ENCODE assay signal across 1 cellular context in the genomic region with DNA sequence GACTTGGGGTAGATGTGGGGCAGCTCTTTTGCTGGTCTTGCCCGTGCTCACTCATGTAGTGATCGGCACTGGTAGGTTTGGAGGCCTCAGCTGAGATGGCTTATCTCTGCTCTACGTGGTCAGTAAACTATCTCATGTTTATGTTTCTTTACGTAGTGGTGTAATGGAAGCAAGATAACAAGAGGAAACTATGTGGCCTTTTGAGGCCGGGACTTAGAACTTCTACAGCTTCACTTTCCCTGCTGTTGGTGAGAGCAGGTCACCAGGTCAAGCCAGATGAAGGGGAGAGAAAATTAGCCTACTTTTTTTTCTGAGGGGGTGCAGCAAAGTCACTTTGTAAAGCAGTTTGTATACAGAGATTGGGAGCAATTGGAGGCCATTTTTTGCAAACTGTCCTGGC.
TF ChIP-seq lines count a peak whose summit lies in the region.

No MANE protein-coding gene starts in this region.

TF ChIP-seq in HepG2, 621 proteins besides CTCF, POLR2A, EP300 and RAD21 (continued from another document and continues in another):
- TF ChIP-seq, protein P1, sequence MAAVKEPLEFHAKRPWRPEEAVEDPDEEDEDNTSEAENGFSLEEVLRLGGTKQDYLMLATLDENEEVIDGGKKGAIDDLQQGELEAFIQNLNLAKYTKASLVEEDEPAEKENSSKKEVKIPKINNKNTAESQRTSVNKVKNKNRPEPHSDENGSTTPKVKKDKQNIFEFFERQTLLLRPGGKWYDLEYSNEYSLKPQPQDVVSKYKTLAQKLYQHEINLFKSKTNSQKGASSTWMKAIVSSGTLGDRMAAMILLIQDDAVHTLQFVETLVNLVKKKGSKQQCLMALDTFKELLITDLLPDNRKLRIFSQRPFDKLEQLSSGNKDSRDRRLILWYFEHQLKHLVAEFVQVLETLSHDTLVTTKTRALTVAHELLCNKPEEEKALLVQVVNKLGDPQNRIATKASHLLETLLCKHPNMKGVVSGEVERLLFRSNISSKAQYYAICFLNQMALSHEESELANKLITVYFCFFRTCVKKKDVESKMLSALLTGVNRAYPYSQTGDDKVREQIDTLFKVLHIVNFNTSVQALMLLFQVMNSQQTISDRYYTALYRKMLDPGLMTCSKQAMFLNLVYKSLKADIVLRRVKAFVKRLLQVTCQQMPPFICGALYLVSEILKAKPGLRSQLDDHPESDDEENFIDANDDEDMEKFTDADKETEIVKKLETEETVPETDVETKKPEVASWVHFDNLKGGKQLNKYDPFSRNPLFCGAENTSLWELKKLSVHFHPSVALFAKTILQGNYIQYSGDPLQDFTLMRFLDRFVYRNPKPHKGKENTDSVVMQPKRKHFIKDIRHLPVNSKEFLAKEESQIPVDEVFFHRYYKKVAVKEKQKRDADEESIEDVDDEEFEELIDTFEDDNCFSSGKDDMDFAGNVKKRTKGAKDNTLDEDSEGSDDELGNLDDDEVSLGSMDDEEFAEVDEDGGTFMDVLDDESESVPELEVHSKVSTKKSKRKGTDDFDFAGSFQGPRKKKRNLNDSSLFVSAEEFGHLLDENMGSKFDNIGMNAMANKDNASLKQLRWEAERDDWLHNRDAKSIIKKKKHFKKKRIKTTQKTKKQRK (IDR thresholded peaks at IDR 0.05; ENCODE audit: low read length): no peak
- TF ChIP-seq KLF9 (CRISPR knock-in tag; IDR thresholded peaks at IDR 0.05; ENCODE audit: low read depth) (no peak), SP1 (IDR thresholded peaks at IDR 0.05) (no peak), SP1 (CRISPR knock-in tag; IDR thresholded peaks at IDR 0.05) (no peak), GZF1 (CRISPR knock-in tag; IDR thresholded peaks at IDR 0.05) (no peak), CCAR2 (optimal IDR thresholded peaks at IDR 0.05; ENCODE audit: low read depth, low read length) (peak; percentile 13), ARNTL (CRISPR knock-in tag; IDR thresholded peaks at IDR 0.05) (no peak), ZFP90 (CRISPR knock-in tag; IDR thresholded peaks at IDR 0.05; ENCODE audit: borderline replicate concordance) (no peak), GATAD2A (CRISPR knock-in tag; IDR thresholded peaks at IDR 0.05) (peak; percentile 69; the same call in 1 of the 2 replicates), ZNF891 (CRISPR knock-in tag; IDR thresholded peaks at IDR 0.05) (no peak), NPAS2 (CRISPR knock-in tag; IDR thresholded peaks at IDR 0.05; ENCODE audit: borderline replicate concordance) (no peak), ZNF383 (CRISPR knock-in tag; IDR thresholded peaks at IDR 0.05; ENCODE audit: borderline replicate concordance) (no peak), CENPT (CRISPR knock-in tag; IDR thresholded peaks at IDR 0.05; ENCODE audit: low read depth) (no peak), ZNF562 (CRISPR knock-in tag; IDR thresholded peaks at IDR 0.05; ENCODE audit: borderline replicate concordance) (no peak), KLF12 (CRISPR knock-in tag; IDR thresholded peaks at IDR 0.05; ENCODE audit: borderline replicate concordance) (no peak), ZFAT (CRISPR knock-in tag; conservative IDR thresholded peaks at IDR 0.05) (no peak), ZBTB7A (CRISPR knock-in tag; IDR thresholded peaks at IDR 0.05) (no peak), HES4 (CRISPR knock-in tag; IDR thresholded peaks at IDR 0.05; ENCODE audit: borderline replicate concordance) (no peak), ZNF232 (CRISPR knock-in tag; IDR thresholded peaks at IDR 0.05; ENCODE audit: borderline replicate concordance) (no peak), ZNF563 (CRISPR knock-in tag; IDR thresholded peaks at IDR 0.05) (no peak), RORA (CRISPR knock-in tag; IDR thresholded peaks at IDR 0.05) (no peak), EEA1 (CRISPR knock-in tag; IDR thresholded peaks at IDR 0.05; ENCODE audit: borderline replicate concordance) (no peak), SYNCRIP (IDR thresholded peaks at IDR 0.05; ENCODE audit: insufficient read depth, low read depth, low read length) (no peak), SOX13 (IDR thresholded peaks at IDR 0.05) (peak; percentile 38; the same call in 1 of the 2 replicates), SOX13 (CRISPR knock-in tag; conservative IDR thresholded peaks at IDR 0.05 in 1 of 2, IDR thresholded peaks at IDR 0.05 in 1 of 2) (peak in 1 of 2 experiments; percentile 89; a peak in 2 of 4 replicates), FOSL2 (CRISPR knock-in tag; IDR thresholded peaks at IDR 0.05) (peak; percentile 29; the same call in 1 of the 2 replicates), NFE2L1 (CRISPR knock-in tag; IDR thresholded peaks at IDR 0.05; ENCODE audit: borderline replicate concordance) (no peak), JUND (CRISPR knock-in tag; IDR thresholded peaks at IDR 0.05) (no peak), LCORL (IDR thresholded peaks at IDR 0.05) (no peak), LCORL (CRISPR knock-in tag; IDR thresholded peaks at IDR 0.05) (peak; percentile 59), ZNF629 (CRISPR knock-in tag; conservative IDR thresholded peaks at IDR 0.05) (no peak; the same call in 1 of the 2 replicates), ZNF720 (CRISPR knock-in tag; IDR thresholded peaks at IDR 0.05) (no peak), ZSCAN12 (CRISPR knock-in tag; IDR thresholded peaks at IDR 0.05) (no peak), ZNF460 (CRISPR knock-in tag; IDR thresholded peaks at IDR 0.05; ENCODE audit: borderline replicate concordance) (no peak), KAT7 (CRISPR knock-in tag; IDR thresholded peaks at IDR 0.05; ENCODE audit: borderline replicate concordance) (no peak; the same call in 1 of the 2 replicates), TBX2 (CRISPR knock-in tag; IDR thresholded peaks at IDR 0.05; ENCODE audit: borderline replicate concordance) (peak; percentile 94), ZNF33A (CRISPR knock-in tag; IDR thresholded peaks at IDR 0.05; ENCODE audit: borderline replicate concordance) (no peak), DR1 (CRISPR knock-in tag; IDR thresholded peaks at IDR 0.05) (no peak), ZNF549 (CRISPR knock-in tag; IDR thresholded peaks at IDR 0.05) (no peak), ZNF431 (CRISPR knock-in tag; IDR thresholded peaks at IDR 0.05; ENCODE audit: borderline replicate concordance, low read depth) (no peak), KDM6A (CRISPR knock-in tag; IDR thresholded peaks at IDR 0.05; ENCODE audit: low read depth) (peak; percentile 75), ZSCAN25 (CRISPR knock-in tag; IDR thresholded peaks at IDR 0.05) (0 out of 2 replicates have a peak, but pooled peaks have one; percentile 33), ZNF230 (CRISPR knock-in tag; IDR thresholded peaks at IDR 0.05) (no peak), CBFB (CRISPR knock-in tag; IDR thresholded peaks at IDR 0.05) (peak; percentile 83; the same call in 1 of the 2 replicates), ZNF878 (CRISPR knock-in tag; IDR thresholded peaks at IDR 0.05) (peak; percentile 86), ZNF333 (CRISPR knock-in tag; IDR thresholded peaks at IDR 0.05; ENCODE audit: borderline replicate concordance) (no peak), RFXANK (CRISPR knock-in tag; IDR thresholded peaks at IDR 0.05) (no peak), ZNF337 (CRISPR knock-in tag; IDR thresholded peaks at IDR 0.05; ENCODE audit: borderline replicate concordance, low read depth) (0 out of 2 replicates have a peak, but pooled peaks have one; percentile 64), TBP (CRISPR knock-in tag; IDR thresholded peaks at IDR 0.05) (no peak), RXRB (CRISPR knock-in tag; IDR thresholded peaks at IDR 0.05; ENCODE audit: borderline replicate concordance) (peak; percentile 67; the same call in 1 of the 2 replicates), ATRX (CRISPR knock-in tag; IDR thresholded peaks at IDR 0.05; ENCODE audit: borderline replicate concordance) (no peak)
- TF ChIP-seq, protein P2, sequence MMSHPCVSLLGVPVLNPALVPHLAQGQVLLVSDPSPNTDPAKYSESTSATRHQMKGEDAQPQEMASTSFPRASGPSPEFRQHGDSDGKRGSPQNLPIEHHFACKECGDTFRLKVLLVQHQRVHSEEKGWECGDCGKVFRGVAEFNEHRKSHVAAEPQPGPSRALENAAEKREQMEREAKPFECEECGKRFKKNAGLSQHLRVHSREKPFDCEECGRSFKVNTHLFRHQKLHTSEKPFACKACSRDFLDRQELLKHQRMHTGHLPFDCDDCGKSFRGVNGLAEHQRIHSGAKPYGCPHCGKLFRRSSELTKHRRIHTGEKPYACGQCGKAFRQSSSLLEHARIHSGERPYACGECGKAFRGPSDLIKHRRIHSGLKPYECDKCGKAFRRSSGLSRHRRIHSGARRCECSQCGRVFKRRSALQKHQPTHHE (CRISPR knock-in tag; IDR thresholded peaks at IDR 0.05; ENCODE audit: borderline replicate concordance): no peak
- TF ChIP-seq, protein P3, sequence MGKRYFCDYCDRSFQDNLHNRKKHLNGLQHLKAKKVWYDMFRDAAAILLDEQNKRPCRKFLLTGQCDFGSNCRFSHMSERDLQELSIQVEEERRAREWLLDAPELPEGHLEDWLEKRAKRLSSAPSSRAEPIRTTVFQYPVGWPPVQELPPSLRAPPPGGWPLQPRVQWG (CRISPR knock-in tag; IDR thresholded peaks at IDR 0.05; ENCODE audit: borderline replicate concordance, low read depth): no peak
- TF ChIP-seq, protein P4, sequence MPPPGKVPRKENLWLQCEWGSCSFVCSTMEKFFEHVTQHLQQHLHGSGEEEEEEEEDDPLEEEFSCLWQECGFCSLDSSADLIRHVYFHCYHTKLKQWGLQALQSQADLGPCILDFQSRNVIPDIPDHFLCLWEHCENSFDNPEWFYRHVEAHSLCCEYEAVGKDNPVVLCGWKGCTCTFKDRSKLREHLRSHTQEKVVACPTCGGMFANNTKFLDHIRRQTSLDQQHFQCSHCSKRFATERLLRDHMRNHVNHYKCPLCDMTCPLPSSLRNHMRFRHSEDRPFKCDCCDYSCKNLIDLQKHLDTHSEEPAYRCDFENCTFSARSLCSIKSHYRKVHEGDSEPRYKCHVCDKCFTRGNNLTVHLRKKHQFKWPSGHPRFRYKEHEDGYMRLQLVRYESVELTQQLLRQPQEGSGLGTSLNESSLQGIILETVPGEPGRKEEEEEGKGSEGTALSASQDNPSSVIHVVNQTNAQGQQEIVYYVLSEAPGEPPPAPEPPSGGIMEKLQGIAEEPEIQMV (CRISPR knock-in tag; IDR thresholded peaks at IDR 0.05; ENCODE audit: low read depth): no peak
- TF ChIP-seq, protein P5, sequence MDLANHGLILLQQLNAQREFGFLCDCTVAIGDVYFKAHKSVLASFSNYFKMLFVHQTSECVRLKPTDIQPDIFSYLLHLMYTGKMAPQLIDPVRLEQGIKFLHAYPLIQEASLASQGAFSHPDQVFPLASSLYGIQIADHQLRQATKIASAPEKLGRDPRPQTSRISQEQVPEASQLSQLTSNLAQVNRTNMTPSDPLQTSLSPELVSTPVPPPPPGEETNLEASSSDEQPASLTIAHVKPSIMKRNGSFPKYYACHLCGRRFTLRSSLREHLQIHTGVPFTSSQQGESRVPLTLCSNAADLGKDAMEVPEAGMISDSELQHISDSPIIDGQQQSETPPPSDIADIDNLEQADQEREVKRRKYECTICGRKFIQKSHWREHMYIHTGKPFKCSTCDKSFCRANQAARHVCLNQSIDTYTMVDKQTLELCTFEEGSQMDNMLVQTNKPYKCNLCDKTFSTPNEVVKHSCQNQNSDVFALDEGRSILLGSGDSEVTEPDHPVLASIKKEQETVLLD (CRISPR knock-in tag; IDR thresholded peaks at IDR 0.05; ENCODE audit: low read depth): no peak
- TF ChIP-seq, protein P6, sequence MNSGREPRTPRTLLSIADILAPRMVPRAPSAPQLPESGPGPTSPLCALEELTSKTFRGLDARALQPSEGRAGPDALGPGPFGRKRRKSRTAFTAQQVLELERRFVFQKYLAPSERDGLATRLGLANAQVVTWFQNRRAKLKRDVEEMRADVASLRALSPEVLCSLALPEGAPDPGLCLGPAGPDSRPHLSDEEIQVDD (CRISPR knock-in tag; IDR thresholded peaks at IDR 0.05; ENCODE audit: borderline replicate concordance): no peak
- TF ChIP-seq, protein P7, sequence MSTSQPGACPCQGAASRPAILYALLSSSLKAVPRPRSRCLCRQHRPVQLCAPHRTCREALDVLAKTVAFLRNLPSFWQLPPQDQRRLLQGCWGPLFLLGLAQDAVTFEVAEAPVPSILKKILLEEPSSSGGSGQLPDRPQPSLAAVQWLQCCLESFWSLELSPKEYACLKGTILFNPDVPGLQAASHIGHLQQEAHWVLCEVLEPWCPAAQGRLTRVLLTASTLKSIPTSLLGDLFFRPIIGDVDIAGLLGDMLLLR (CRISPR knock-in tag; IDR thresholded peaks at IDR 0.05): no peak
- TF ChIP-seq, protein P8, sequence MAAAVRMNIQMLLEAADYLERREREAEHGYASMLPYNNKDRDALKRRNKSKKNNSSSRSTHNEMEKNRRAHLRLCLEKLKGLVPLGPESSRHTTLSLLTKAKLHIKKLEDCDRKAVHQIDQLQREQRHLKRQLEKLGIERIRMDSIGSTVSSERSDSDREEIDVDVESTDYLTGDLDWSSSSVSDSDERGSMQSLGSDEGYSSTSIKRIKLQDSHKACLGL (CRISPR knock-in tag; IDR thresholded peaks at IDR 0.05): no peak
- TF ChIP-seq, protein P9, sequence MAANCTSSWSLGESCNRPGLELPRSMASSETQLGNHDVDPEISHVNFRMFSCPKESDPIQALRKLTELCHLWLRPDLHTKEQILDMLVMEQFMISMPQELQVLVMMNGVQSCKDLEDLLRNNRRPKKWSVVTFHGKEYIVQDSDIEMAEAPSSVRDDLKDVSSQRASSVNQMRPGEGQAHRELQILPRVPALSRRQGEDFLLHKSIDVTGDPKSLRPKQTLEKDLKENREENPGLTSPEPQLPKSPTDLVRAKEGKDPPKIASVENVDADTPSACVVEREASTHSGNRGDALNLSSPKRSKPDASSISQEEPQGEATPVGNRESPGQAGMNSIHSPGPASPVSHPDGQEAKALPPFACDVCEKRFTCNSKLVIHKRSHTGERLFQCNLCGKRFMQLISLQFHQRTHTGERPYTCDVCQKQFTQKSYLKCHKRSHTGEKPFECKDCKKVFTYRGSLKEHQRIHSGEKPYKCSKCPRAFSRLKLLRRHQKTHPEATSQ (CRISPR knock-in tag; IDR thresholded peaks at IDR 0.05; ENCODE audit: borderline replicate concordance): no peak
- TF ChIP-seq, protein P10, sequence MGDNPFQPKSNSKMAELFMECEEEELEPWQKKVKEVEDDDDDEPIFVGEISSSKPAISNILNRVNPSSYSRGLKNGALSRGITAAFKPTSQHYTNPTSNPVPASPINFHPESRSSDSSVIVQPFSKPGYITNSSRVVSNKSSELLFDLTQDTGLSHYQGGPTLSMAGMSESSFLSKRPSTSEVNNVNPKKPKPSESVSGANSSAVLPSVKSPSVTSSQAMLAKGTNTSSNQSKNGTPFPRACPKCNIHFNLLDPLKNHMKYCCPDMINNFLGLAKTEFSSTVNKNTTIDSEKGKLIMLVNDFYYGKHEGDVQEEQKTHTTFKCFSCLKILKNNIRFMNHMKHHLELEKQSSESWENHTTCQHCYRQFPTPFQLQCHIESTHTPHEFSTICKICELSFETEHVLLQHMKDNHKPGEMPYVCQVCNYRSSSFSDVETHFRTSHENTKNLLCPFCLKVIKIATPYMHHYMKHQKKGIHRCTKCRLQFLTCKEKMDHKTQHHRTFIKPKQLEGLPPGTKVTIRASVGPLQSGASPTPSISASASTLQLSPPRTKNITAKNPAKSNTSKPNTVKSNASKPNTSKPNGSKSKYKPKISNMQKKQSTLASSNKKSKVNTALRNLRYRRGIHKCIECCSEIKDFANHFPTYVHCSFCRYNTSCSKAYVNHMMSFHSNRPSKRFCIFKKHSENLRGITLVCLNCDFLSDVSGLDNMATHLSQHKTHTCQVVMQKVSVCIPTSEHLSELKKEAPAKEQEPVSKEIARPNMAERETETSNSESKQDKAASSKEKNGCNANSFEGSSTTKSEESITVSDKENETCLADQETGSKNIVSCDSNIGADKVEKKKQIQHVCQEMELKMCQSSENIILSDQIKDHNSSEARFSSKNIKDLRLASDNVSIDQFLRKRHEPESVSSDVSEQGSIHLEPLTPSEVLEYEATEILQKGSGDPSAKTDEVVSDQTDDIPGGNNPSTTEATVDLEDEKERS (CRISPR knock-in tag; IDR thresholded peaks at IDR 0.05): 0 out of 2 replicates have a peak, but pooled peaks have one; percentile 57
